Comparison of ENCODE assay signal across 1 cellular context in the genomic region with DNA sequence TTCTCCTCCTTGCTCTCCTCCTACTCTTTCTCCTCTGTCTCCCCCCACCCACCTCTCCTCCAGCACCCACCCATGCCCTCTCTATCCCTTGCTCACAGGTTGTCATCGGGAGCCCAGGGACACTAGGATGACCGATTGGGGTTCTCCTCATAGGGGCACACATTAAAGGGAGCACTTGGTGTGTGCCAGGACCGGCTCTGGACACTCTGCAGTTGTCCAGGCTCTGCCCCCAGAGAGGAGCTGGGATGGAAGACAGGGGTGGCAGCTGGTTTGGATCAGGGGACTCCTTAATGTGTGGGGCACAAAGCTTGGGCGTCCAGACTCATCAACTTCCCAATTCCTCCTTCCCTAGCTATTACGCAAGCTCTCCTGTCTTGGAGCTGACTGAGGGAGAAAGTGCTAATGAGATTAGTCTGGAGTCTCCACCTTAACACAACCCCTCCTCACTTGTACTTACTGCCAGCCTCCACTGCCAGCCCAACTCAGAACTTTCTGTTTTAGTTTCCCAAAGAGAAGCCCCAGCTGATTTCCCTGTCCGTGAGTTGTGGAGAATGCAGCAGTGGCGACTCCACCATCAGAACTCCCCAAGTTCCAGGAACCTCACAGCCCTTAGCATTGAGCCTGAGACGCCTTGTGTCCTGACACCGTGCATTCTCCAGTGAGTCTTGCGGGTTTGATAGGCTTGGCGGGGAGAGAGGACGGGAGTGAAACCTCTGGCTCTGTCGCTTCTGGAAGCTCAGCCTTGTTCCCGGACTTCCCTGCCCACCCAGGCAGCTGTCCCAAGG.
A peak's percentile ranks its signal among the peaks of the same experiment; 100 is the strongest.
TF ChIP-seq lines count a peak whose summit lies in the region.

No MANE protein-coding gene starts in this region.

TF ChIP-seq in IMR-90, 13 proteins besides CTCF, POLR2A, EP300 and RAD21:
- TF ChIP-seq CEBPB (IDR thresholded peaks at IDR 0.05; ENCODE audit: low read depth, low read length) (peak; percentile 38; the same call in 1 of the 2 replicates), RFX5 (IDR thresholded peaks at IDR 0.05; ENCODE audit: low read depth, low read length) (no peak)
TF ChIP-seq in IMR-90: peak in this region for 1.
